In genomic region chr6:132354517-132355167, GRCh38 we compare ENCODE assay signal across 8 cellular contexts. TPM values are rescaled to one million over a fixed set of nuclear protein-coding genes. Genes with fewer than 3 reads are reported as not detected.
DNase-seq lines count a peak whose midpoint lies in the region; ATAC-seq, FAIRE-seq and TF ChIP-seq lines count a peak whose summit lies in the region.

No MANE protein-coding gene starts in this region.

- no peaks in the 10 kb centered on the region for H3K9me2 ChIP-seq in Karpas-422 (replicated peaks; ENCODE audit: insufficient read depth, low read length)

- DNase-seq in GM12892 (ENCODE audit: insufficient read length) (no peak), Karpas-422 (peak; percentile 93), spleen (peak; percentile 93), endothelial cell (ENCODE audit: low spot score) (no peak), NCI-H1048 (lab: John Stamatoyannopoulos, UW) (no peak), HCEC 1CT (no peak)
- peak; percentile 24 for DNase-seq in activated T-cell treated with anti-CD3 and anti-CD28 coated beads, Interleukin-2, amount 50 U/mL, for 1 hour

- no peaks in the 10 kb centered on the region for H3K27me3 ChIP-seq in Karpas-422 (ENCODE audit: low read length)
- H3K27me3 ChIP-seq in spleen (replicated peaks in 1 of 7), result no peaks in the 10 kb centered on the region

- peak overlapping the region; percentile 37 for H3K4me2 ChIP-seq in Karpas-422 (ENCODE audit: low read depth, low read length, poor library complexity, severe bottlenecking)

- peak overlapping the region; percentile 21; the same call in 1 of the 2 replicates for H3K4me3 ChIP-seq in Karpas-422 (ENCODE audit: low read length)
- H3K4me3 ChIP-seq in spleen, result peak overlapping the region in 1 of 8 donors; percentile 31

- no peak overlapping the region for H3K27ac Mint-ChIP-seq in endothelial cell (ENCODE audit: unreplicated experiment)

- H3K4me3 Mint-ChIP-seq in endothelial cell (ENCODE audit: unreplicated experiment), result no peak overlapping the region

- H3K9me3 ChIP-seq in Karpas-422 (ENCODE audit: low read length) (no peaks in the 10 kb centered on the region), spleen (no peaks in the 10 kb centered on the region)

- H3K4me1 ChIP-seq in Karpas-422 (ENCODE audit: low read length), result peaks cover 14% of the 10 kb centered on the region
- H3K4me1 ChIP-seq in spleen, result peaks cover 0 to 45% (median 14%) of the 10 kb centered on the region in 6 donors

- no peak overlapping the region for H3K9ac ChIP-seq in Karpas-422 (ENCODE audit: low read length)

- H3K27ac ChIP-seq in Karpas-422 (ENCODE audit: low read length), result no peak overlapping the region
- peak overlapping the region in 7 of 8 donors; percentile 16 to 76 (median 63) for H3K27ac ChIP-seq in spleen

- intact Hi-C loops in spleen (cut with DNase I; ENCODE audit: low total_unique reads), result no loop called here

- no peaks in the 10 kb centered on the region for H3K9me3 Mint-ChIP-seq in endothelial cell (ENCODE audit: unreplicated experiment)

- TF ChIP-seq CTCF in spleen (IDR thresholded peaks at IDR 0.05 in 8 of 11, conservative IDR thresholded peaks at IDR 0.05 in 3 of 11), result no peak
- TF ChIP-seq CTCF in endothelial cell (IDR thresholded peaks at IDR 0.05; ENCODE audit: unreplicated experiment), result no peak

- TF ChIP-seq POLR2A in GM12892 (IDR thresholded peaks at IDR 0.05; ENCODE audit: low read depth, low read length) (no peak), spleen (IDR thresholded peaks at IDR 0.05) (no peak)

- no peaks in the 10 kb centered on the region for H4K20me1 ChIP-seq in Karpas-422 (ENCODE audit: insufficient read depth, low read depth, low read length)

- WGBS in spleen, 5 donors, result 36 to 57% (median 51%) methylated on average over 7 of the region's 7 CpGs

- FAIRE-seq in GM12892 (lab: Jason Lieb, UNC), result peak; percentile 63

- no peaks in the 10 kb centered on the region for H3K36me3 Mint-ChIP-seq in endothelial cell (ENCODE audit: low read depth, unreplicated experiment)

- ATAC-seq in GM21737 (IDR thresholded peaks at IDR 0.05; ENCODE audit: unreplicated experiment), result no peak

- H2AFZ ChIP-seq in Karpas-422 (ENCODE audit: low read length), result peak overlapping the region; percentile 23; the same call in 1 of the 2 replicates

- H3K4me1 Mint-ChIP-seq in endothelial cell (ENCODE audit: unreplicated experiment), result no peaks in the 10 kb centered on the region

- H3K27me3 Mint-ChIP-seq in endothelial cell (ENCODE audit: unreplicated experiment), result peaks cover 1% of the 10 kb centered on the region

- no peaks in the 10 kb centered on the region for H3K79me2 ChIP-seq in Karpas-422 (ENCODE audit: low read length)

- no peaks in the 10 kb centered on the region for H3K36me3 ChIP-seq in Karpas-422 (ENCODE audit: insufficient read depth, low read length)
- no peaks in the 10 kb centered on the region for H3K36me3 ChIP-seq in spleen

RNA-seq across cellular contexts. Expression of gene MOXD1, which starts 46.6 kb away (rescaled TPM):
- 4.3 TPM for polyA plus RNA-seq in GM12892 (2012; ENCODE audit: missing spikeins)
- total RNA-seq in Karpas-422 (2014; rRNA removed; shearing (Covaris generic); ENCODE audit: low replicate concordance), result not detected in 2 replicates
- total RNA-seq in spleen (10 to 100 TPM in 1 of 7 donors, 1 to 10 TPM in 6; 4.3 to 10.2 (median 6.3) TPM), endothelial cell (ENCODE audit: unreplicated experiment) (0.08 TPM)
- 1 to 10 TPM; 2.9 to 7.6 (median 4.6) TPM for polyA plus RNA-seq in spleen

Comparison
In these comparisons a context has a peak if more than half of its experiments do, and no peak if none do; other contexts are left out.
1. DNase-seq: peak in Karpas-422 (single experiment), activated T-cell treated with anti-CD3 and anti-CD28 coated beads, Interleukin-2, amount 50 U/mL, for 1 hour (single experiment) and spleen (single experiment); none in GM12892 (single experiment), endothelial cell (single experiment), NCI-H1048 (single experiment) and HCEC 1CT (single experiment).